ENCODE assay signal across 40 cellular contexts in the genomic region with DNA sequence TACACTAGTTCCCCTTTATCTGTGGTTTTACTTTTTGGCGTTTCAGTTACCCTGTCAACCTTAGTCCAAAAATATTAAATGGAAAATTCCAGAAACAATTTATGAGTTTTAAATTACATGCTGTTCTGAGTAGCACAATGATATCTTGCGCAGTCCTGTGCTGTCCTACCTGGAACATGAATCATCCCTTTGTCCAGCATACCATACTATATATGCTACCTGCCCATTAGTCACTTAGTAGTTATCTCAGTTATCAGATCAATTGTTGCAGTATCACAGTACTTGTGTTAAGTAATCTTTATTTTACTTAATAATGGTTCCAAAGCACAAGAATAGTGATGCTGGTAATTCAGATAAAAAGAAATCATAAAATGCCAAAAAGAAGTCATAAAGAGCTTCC. TPM values are rescaled to one million over a fixed set of nuclear protein-coding genes. Genes with fewer than 3 reads are reported as not detected.
"Had no signal": no experiment of that assay in that cellular context is flagged by ENCODE, and none has a peak within 500 bp of the region (broad histone marks: within the 10 kb centered on the region; RNA-seq: fewer than 3 reads in every experiment).

No MANE protein-coding gene starts in this region.

- H3K9me3 ChIP-seq: adrenal gland, body of pancreas, colonic mucosa, esophagus muscularis mucosa, gastroesophageal sphincter, heart right ventricle had no signal

- FAIRE-seq: endometrium, endothelial cell of umbilical vein had no signal

- H3K27ac Mint-ChIP-seq: activated B cell treated with CpG ODN at 0.5 μM for 24 hours; activated CD8-positive, alpha-beta memory T cell treated with anti-CD3 and anti-CD28 coated beads, Interleukin-2, amount 10 ng/mL, durations not matched to agents 7 days and 5 days; activated CD8-positive, alpha-beta T cell treated with anti-CD3 and anti-CD28 coated beads, Interleukin-2, amount 10 ng/mL, durations not matched to agents 7 days and 5 days; activated naive CD4-positive, alpha-beta T cell treated with anti-CD3 and anti-CD28 coated beads for 36 hours; activated naive CD4-positive, alpha-beta T cell treated with anti-CD3 and anti-CD28 coated beads, Interleukin-2, amount 50 U/mL, for 24 hours; activated naive CD8-positive, alpha-beta T cell treated with anti-CD3 and anti-CD28 coated beads for 36 hours; activated naive CD8-positive, alpha-beta T cell treated with anti-CD3 and anti-CD28 coated beads, Interleukin-2, amount 50 U/mL, for 24 hours; activated T-helper 1 cell treated with anti-CD3 and anti-CD28 coated beads, Interleukin-12 subunit alpha, Interleukin-12 subunit beta, Interleukin-2, Interleukin-4 antibody, amounts not matched to agents 30 ng/mL and 10 ng/mL and 1 ng/mL, durations not matched to agents 14 hours and 24 hours and 36 hours; activated T-helper 2 cell treated with anti-CD3 and anti-CD28 coated beads, Interferon-gamma antibody, Interleukin-2, Interleukin-4, amounts not matched to agents 10 μg/mL and 5 μg/mL and 100 μg/mL, durations not matched to agents 14 hours and 24 hours and 36 hours; T-helper 17 cell; T-helper 2 cell treated with Interferon-gamma antibody and Interleukin-4, amounts not matched to agents 5 μg/mL and 100 μg/mL, for 36 hours had no signal

- H3K4me3 ChIP-seq: adrenal gland, body of pancreas, colonic mucosa, esophagus muscularis mucosa, gastroesophageal sphincter, heart right ventricle, hepatocyte had no signal

- H3K79me2 ChIP-seq: hepatocyte had no signal

- H3K36me3 ChIP-seq: adrenal gland, colonic mucosa, esophagus muscularis mucosa, gastroesophageal sphincter, heart right ventricle, WERI-Rb-1 had no signal

- DNase-seq: activated B cell treated with CpG ODN at 0.5 μM for 24 hours; activated CD4-positive, alpha-beta T cell treated with anti-CD3 and anti-CD28 coated beads for 48 hours; activated CD4-positive, alpha-beta T cell treated with anti-CD3 and anti-CD28 coated beads, Interleukin-2, amount 50 U/mL, for 1 hour; activated CD4-positive, alpha-beta T cell treated with anti-CD3 and anti-CD28 coated beads, Interleukin-2, amount 50 U/mL, for 48 hours; activated CD8-positive, alpha-beta memory T cell treated with anti-CD3 and anti-CD28 coated beads, Interleukin-2, amount 10 ng/mL, durations not matched to agents 7 days and 5 days; activated CD8-positive, alpha-beta memory T cell treated with anti-CD3 and anti-CD28 coated beads, Interleukin-2, amount 50 U/mL, for 4 hours; activated CD8-positive, alpha-beta T cell treated with anti-CD3 and anti-CD28 coated beads, Interleukin-2, amount 10 ng/mL, durations not matched to agents 7 days and 5 days; activated effector memory CD4-positive, alpha-beta T cell treated with anti-CD3 and anti-CD28 coated beads, Interleukin-2, amount 50 U/mL, for 16 hours; activated naive CD4-positive, alpha-beta T cell treated with anti-CD3 and anti-CD28 coated beads for 36 hours; activated naive CD8-positive, alpha-beta T cell treated with anti-CD3 and anti-CD28 coated beads for 36 hours; activated naive CD8-positive, alpha-beta T cell treated with anti-CD3 and anti-CD28 coated beads, Interleukin-2, amount 50 U/mL, for 24 hours; activated T-cell treated with anti-CD3 and anti-CD28 coated beads, Interleukin-2, amount 50 U/mL, for 1 hour; activated T-cell treated with anti-CD3 and anti-CD28 coated beads, Interleukin-2, amount 50 U/mL, for 48 hours; adrenal gland; amygdala; aorta; body of pancreas; cerebellar nuclear complex; colonic mucosa; effector CD8-positive, alpha-beta T cell; erythroblast; foreskin melanocyte; heart right ventricle; T-helper 1 cell; T-helper 17 cell; T1000; WERI-Rb-1 had no signal

- H3K27me3 Mint-ChIP-seq: activated B cell treated with CpG ODN at 0.5 μM for 24 hours; activated CD8-positive, alpha-beta memory T cell treated with anti-CD3 and anti-CD28 coated beads, Interleukin-2, amount 10 ng/mL, durations not matched to agents 7 days and 5 days; activated naive CD8-positive, alpha-beta T cell treated with anti-CD3 and anti-CD28 coated beads for 36 hours; T-helper 17 cell had no signal

- H3K36me3 Mint-ChIP-seq: activated CD8-positive, alpha-beta memory T cell treated with anti-CD3 and anti-CD28 coated beads, Interleukin-2, amount 10 ng/mL, durations not matched to agents 7 days and 5 days; activated naive CD4-positive, alpha-beta T cell treated with anti-CD3 and anti-CD28 coated beads, Interleukin-2, amount 50 U/mL, for 24 hours; activated naive CD8-positive, alpha-beta T cell treated with anti-CD3 and anti-CD28 coated beads for 36 hours had no signal

- H2AFZ ChIP-seq: hepatocyte had no signal

- H3K9me3 Mint-ChIP-seq: activated B cell treated with CpG ODN at 0.5 μM for 24 hours; activated naive CD8-positive, alpha-beta T cell treated with anti-CD3 and anti-CD28 coated beads for 36 hours; activated naive CD8-positive, alpha-beta T cell treated with anti-CD3 and anti-CD28 coated beads, Interleukin-2, amount 50 U/mL, for 24 hours; activated T-helper 1 cell treated with anti-CD3 and anti-CD28 coated beads, Interleukin-12 subunit alpha, Interleukin-12 subunit beta, Interleukin-2, Interleukin-4 antibody, amounts not matched to agents 30 ng/mL and 10 ng/mL and 1 ng/mL, durations not matched to agents 14 hours and 24 hours and 36 hours; activated T-helper 2 cell treated with anti-CD3 and anti-CD28 coated beads, Interferon-gamma antibody, Interleukin-2, Interleukin-4, amounts not matched to agents 10 μg/mL and 5 μg/mL and 100 μg/mL, durations not matched to agents 14 hours and 24 hours and 36 hours had no signal

- H3K27ac ChIP-seq: adrenal gland, body of pancreas, colonic mucosa, esophagus muscularis mucosa, gastroesophageal sphincter, heart right ventricle, hepatocyte, WERI-Rb-1 had no signal

- H3K4me1 ChIP-seq: adrenal gland, body of pancreas, colonic mucosa, esophagus muscularis mucosa, gastroesophageal sphincter, heart right ventricle had no signal

- H3K4me3 Mint-ChIP-seq: activated B cell treated with CpG ODN at 0.5 μM for 24 hours; activated CD8-positive, alpha-beta memory T cell treated with anti-CD3 and anti-CD28 coated beads, Interleukin-2, amount 10 ng/mL, durations not matched to agents 7 days and 5 days; activated CD8-positive, alpha-beta T cell treated with anti-CD3 and anti-CD28 coated beads, Interleukin-2, amount 10 ng/mL, durations not matched to agents 7 days and 5 days; activated naive CD4-positive, alpha-beta T cell treated with anti-CD3 and anti-CD28 coated beads for 36 hours; activated naive CD4-positive, alpha-beta T cell treated with anti-CD3 and anti-CD28 coated beads, Interleukin-2, amount 50 U/mL, for 24 hours; activated naive CD8-positive, alpha-beta T cell treated with anti-CD3 and anti-CD28 coated beads for 36 hours; activated naive CD8-positive, alpha-beta T cell treated with anti-CD3 and anti-CD28 coated beads, Interleukin-2, amount 50 U/mL, for 24 hours; activated T-helper 1 cell treated with anti-CD3 and anti-CD28 coated beads, Interleukin-12 subunit alpha, Interleukin-12 subunit beta, Interleukin-2, Interleukin-4 antibody, amounts not matched to agents 30 ng/mL and 10 ng/mL and 1 ng/mL, durations not matched to agents 14 hours and 24 hours and 36 hours; T-helper 17 cell; T-helper 2 cell treated with Interferon-gamma antibody and Interleukin-4, amounts not matched to agents 5 μg/mL and 100 μg/mL, for 36 hours had no signal

- H3K4me2 ChIP-seq: hepatocyte had no signal

- ATAC-seq: activated CD4-positive, CD25-positive, alpha-beta regulatory T cell treated with anti-CD3 and anti-CD28 coated beads, Interleukin-2, amount 50 U/mL, for 24 hours; activated CD8-positive, alpha-beta memory T cell treated with anti-CD3 and anti-CD28 coated beads, Interleukin-2, amount 10 ng/mL, durations not matched to agents 7 days and 5 days; activated CD8-positive, alpha-beta T cell treated with anti-CD3 and anti-CD28 coated beads, Interleukin-2, amount 10 ng/mL, durations not matched to agents 7 days and 5 days; activated naive CD8-positive, alpha-beta T cell treated with anti-CD3 and anti-CD28 coated beads, Interleukin-2, amount 50 U/mL, for 24 hours; body of pancreas; gastroesophageal sphincter; heart right ventricle; T-helper 17 cell had no signal

- H3K4me1 Mint-ChIP-seq: activated B cell treated with CpG ODN at 0.5 μM for 24 hours; activated CD8-positive, alpha-beta memory T cell treated with anti-CD3 and anti-CD28 coated beads, Interleukin-2, amount 10 ng/mL, durations not matched to agents 7 days and 5 days; activated naive CD4-positive, alpha-beta T cell treated with anti-CD3 and anti-CD28 coated beads, Interleukin-2, amount 50 U/mL, for 24 hours; activated naive CD8-positive, alpha-beta T cell treated with anti-CD3 and anti-CD28 coated beads for 36 hours; activated naive CD8-positive, alpha-beta T cell treated with anti-CD3 and anti-CD28 coated beads, Interleukin-2, amount 50 U/mL, for 24 hours; T-helper 17 cell had no signal

- H3K27me3 ChIP-seq: body of pancreas, colonic mucosa, gastroesophageal sphincter, heart right ventricle, hepatocyte had no signal

RNA-seq across cellular contexts. Expression of gene AGBL4, which starts 52.7 kb away (rescaled TPM):
- total RNA-seq: activated CD8-positive, alpha-beta memory T cell treated with anti-CD3 and anti-CD28 coated beads for 36 hours; activated CD8-positive, alpha-beta memory T cell treated with anti-CD3 and anti-CD28 coated beads, Interleukin-2, amount 10 ng/mL, durations not matched to agents 7 days and 5 days; activated CD8-positive, alpha-beta T cell treated with anti-CD3 and anti-CD28 coated beads, Interleukin-2, amount 10 ng/mL, durations not matched to agents 7 days and 5 days; activated naive CD4-positive, alpha-beta T cell treated with anti-CD3 and anti-CD28 coated beads for 36 hours; activated T-helper 1 cell treated with anti-CD3 and anti-CD28 coated beads, Interleukin-12 subunit alpha, Interleukin-12 subunit beta, Interleukin-2, Interleukin-4 antibody, amounts not matched to agents 30 ng/mL and 10 ng/mL and 1 ng/mL, durations not matched to agents 14 hours and 24 hours and 36 hours; activated T-helper 2 cell treated with anti-CD3 and anti-CD28 coated beads, Interferon-gamma antibody, Interleukin-2, Interleukin-4, amounts not matched to agents 10 μg/mL and 5 μg/mL and 100 μg/mL, durations not matched to agents 14 hours and 24 hours and 36 hours; dermis microvascular lymphatic vessel endothelial cell; endothelial cell of umbilical vein; glomerular endothelial cell; T-helper 17 cell had no signal
- polyA plus RNA-seq: aorta, endothelial cell of umbilical vein had no signal
